8 cellular contexts compared by ENCODE assay signal in the genomic region with DNA sequence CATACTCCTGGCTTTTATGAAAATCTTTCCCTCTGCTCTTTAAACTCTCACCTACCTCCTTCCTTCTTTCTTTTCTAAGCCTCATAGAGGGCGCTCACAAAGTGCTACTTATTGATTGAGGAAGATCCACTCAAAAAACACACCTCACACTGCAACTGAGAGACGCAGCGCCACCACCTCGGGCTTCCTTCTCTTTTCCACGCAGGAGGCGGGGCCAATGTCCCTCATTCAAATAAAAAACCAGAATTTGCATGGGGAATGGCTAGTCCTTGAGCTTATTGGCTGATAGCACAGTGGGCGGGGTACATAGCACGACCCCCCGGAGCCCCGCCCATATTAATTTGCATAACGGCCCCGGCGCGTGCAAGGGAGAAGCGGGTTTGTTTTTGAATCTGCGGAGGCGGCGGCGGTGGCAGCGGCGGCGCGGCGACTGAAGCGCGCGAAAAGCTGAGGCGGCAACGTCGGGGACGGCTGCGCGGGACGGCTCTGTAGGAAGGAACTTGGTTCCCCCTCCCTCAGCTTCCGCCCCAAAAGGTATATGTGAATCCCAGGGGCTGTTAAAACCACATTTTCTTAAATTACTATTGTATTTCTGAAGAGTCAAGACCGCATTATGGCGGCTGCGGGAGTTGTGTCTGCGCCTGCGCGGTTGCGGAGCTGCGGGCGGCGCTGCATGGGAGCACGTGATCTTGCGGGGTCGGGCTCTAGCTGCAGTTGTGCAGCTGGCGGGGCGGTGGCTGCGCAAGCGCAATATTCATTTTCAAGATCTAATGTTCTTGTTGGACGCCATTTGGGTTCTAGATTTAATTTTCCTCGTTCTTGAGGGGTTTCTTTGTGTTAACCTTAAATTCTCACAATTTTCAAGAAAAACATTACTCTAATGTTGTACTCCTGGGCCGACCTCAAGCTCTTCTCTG. TPM values are rescaled to one million over a fixed set of nuclear protein-coding genes. Genes with fewer than 3 reads are reported as not detected.
DNase-seq lines count a peak whose midpoint lies in the region; ATAC-seq and TF ChIP-seq lines count a peak whose summit lies in the region.

A gene with protein sequence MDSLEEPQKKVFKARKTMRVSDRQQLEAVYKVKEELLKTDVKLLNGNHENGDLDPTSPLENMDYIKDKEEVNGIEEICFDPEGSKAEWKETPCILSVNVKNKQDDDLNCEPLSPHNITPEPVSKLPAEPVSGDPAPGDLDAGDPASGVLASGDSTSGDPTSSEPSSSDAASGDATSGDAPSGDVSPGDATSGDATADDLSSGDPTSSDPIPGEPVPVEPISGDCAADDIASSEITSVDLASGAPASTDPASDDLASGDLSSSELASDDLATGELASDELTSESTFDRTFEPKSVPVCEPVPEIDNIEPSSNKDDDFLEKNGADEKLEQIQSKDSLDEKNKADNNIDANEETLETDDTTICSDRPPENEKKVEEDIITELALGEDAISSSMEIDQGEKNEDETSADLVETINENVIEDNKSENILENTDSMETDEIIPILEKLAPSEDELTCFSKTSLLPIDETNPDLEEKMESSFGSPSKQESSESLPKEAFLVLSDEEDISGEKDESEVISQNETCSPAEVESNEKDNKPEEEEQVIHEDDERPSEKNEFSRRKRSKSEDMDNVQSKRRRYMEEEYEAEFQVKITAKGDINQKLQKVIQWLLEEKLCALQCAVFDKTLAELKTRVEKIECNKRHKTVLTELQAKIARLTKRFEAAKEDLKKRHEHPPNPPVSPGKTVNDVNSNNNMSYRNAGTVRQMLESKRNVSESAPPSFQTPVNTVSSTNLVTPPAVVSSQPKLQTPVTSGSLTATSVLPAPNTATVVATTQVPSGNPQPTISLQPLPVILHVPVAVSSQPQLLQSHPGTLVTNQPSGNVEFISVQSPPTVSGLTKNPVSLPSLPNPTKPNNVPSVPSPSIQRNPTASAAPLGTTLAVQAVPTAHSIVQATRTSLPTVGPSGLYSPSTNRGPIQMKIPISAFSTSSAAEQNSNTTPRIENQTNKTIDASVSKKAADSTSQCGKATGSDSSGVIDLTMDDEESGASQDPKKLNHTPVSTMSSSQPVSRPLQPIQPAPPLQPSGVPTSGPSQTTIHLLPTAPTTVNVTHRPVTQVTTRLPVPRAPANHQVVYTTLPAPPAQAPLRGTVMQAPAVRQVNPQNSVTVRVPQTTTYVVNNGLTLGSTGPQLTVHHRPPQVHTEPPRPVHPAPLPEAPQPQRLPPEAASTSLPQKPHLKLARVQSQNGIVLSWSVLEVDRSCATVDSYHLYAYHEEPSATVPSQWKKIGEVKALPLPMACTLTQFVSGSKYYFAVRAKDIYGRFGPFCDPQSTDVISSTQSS (plus strand): TSS at position 389 of the 917 bp plus-strand sequence. CDS start 58,234 bp downstream, outside the sequence.

- no peaks in the 10 kb centered on the region for H3K4me1 ChIP-seq in hepatocyte (ENCODE audit: insufficient read depth)

- DNase-seq in GM13977 (ENCODE audit: low spot score) (peak; percentile 88), NCI-H187 treated with DMSO at 0.1 percent for 48 hours (lab: John Stamatoyannopoulos, UW) (peak; percentile 71), T1000 (lab: John Stamatoyannopoulos, UW) (peak; percentile 86), astrocyte of the hippocampus (ENCODE audit: low read depth, low spot score) (peak; percentile 97), hepatocyte (ENCODE audit: low spot score) (peak; percentile 99), renal cortical epithelial cell (ENCODE audit: low read depth) (peak; percentile 97), SHP77 treated with DMSO at 0.1 percent for 48 hours (lab: John Stamatoyannopoulos, UW) (no peak)

- no peaks in the 10 kb centered on the region for H4K20me1 ChIP-seq in hepatocyte (ENCODE audit: insufficient read depth, poor library complexity, severe bottlenecking)

- H3K36me3 ChIP-seq in hepatocyte (replicated peaks; ENCODE audit: insufficient read depth, low read depth): no peaks in the 10 kb centered on the region

- peak within 1 kb of the TSS; percentile 44 for H3K4me3 ChIP-seq in hepatocyte

- H3K27ac ChIP-seq in hepatocyte: peak within 1 kb of the TSS; percentile 94

- H2AFZ ChIP-seq in hepatocyte: peak within 1 kb of the TSS; percentile 43

- no peaks in the 10 kb centered on the region for H3K9me2 ChIP-seq in hepatocyte (replicated peaks; ENCODE audit: insufficient read depth)

- TF ChIP-seq CTCF in GM13977 (IDR thresholded peaks at IDR 0.05; ENCODE audit: extremely low read depth, insufficient read depth, missing control alignments) (peak; percentile 48), hepatocyte (IDR thresholded peaks at IDR 0.05; ENCODE audit: poor library complexity) (peak; percentile 41)

- under 1% methylated on average over 55 of the region's 55 CpGs for WGBS in hepatocyte (ENCODE audit: low lambda C conversion rate, missing lambda C conversion rate)

- H3K9me3 ChIP-seq in hepatocyte (ENCODE audit: low read depth): no peaks in the 10 kb centered on the region

- no peaks in the 10 kb centered on the region for H3K27me3 ChIP-seq in hepatocyte

- peak within 1 kb of the TSS; percentile 70 for H3K4me2 ChIP-seq in hepatocyte

- ATAC-seq in HG02884 (IDR thresholded peaks at IDR 0.05; ENCODE audit: unreplicated experiment): peak; percentile 66

- in situ Hi-C loops in GM13977 (cut with MboI; ENCODE audit: low pct_unique_long_range_greater_than_20kb, low sequenced_read_pairs, unreplicated experiment): loop anchor here (10.0 kb wide), 1 partner anchor 111 kb away; no protein-coding TSS in a partner anchor

- peaks cover 41% of the 10 kb centered on the region for H3K79me2 ChIP-seq in hepatocyte

RNA-seq across cellular contexts. Expression of the gene that starts here (rescaled TPM):
- total RNA-seq in hepatocyte: 46.4 and 52.5 TPM in 2 replicates
- 24.8 and 28.8 TPM in 2 replicates for polyA plus RNA-seq in hepatocyte
- 16.0 and 51.7 TPM in 2 replicates for total RNA-seq in renal cortical epithelial cell
